ENCODE assay signal across 4 cellular contexts in genomic region chr11:2333806-2334205, GRCh38. TPM values are rescaled to one million over a fixed set of nuclear protein-coding genes. Genes with fewer than 3 reads are reported as not detected.
"Had no signal": no experiment of that assay in that cellular context is flagged by ENCODE, and none has a peak within 500 bp of the region (broad histone marks: within the 10 kb centered on the region; RNA-seq: fewer than 3 reads in every experiment).

No MANE protein-coding gene starts in this region.

RNA-seq across cellular contexts. Expression of gene TSPAN32, which starts 32.0 kb away (rescaled TPM):
- total RNA-seq: PC-3, PC-9, SK-MEL-5 had no signal

RNA-seq across cellular contexts. Expression of gene C11orf21, which starts 32.1 kb away (rescaled TPM):
- total RNA-seq: PC-3, PC-9, SJCRH30, SK-MEL-5 had no signal
